Comparison of ENCODE assay signal across 10 cellular contexts in the genomic region with DNA sequence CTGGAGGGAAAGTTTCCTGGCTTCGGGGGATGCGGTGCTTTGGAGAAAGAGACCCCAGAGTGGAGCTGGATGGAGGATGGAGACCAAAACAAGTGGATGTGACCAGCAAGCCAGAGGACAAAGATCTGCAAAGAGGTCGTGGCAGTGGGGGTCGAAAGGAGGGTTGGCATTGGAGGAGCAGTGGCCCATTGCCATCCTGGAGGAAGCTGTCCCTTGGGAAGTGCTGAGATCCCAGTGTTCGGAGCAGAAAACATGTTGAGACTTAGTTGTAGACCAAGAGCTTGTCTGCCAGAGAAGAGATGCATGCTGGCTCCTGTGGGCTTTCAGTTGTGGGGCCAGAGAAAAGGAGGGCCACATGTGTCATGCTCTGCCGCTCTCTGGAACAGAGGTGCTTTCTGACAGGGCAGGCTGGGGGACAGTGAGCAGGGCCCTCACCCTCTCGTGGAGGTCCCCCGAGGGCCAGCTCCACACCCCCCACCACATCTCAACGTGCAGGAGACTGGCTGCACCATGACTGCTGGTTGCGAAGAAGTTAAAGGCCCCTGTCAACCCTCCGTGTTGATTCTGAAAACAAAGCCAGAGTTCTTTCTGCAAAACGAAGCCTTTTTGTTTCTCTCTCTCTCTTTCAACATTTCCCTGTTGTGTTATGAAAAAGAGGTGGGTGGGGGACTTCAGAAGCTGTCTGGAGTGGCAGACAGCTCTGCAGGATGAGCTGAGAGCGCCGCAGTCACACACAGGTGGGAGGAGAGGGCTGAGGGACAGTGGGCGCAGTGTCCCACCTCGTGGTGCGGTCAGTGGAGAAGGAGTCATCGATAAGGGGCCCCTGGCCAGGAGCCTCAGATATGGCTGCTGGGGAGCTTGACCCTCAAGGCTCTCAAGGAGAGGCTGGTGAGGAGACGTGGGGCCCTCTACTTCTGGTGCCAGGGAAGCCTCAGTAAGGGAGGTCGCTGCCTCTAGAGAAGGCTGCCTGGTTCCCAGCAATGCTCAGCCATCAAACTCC.
DNase-seq lines count a peak whose midpoint lies in the region; ATAC-seq lines count a peak whose summit lies in the region.
"Had no signal": no experiment of that assay in that cellular context is flagged by ENCODE, and none has a peak within 500 bp of the region (broad histone marks: within the 10 kb centered on the region; RNA-seq: fewer than 3 reads in every experiment).

No MANE protein-coding gene starts in this region.

- no peak overlapping the region for H3K27ac Mint-ChIP-seq in activated T-cell treated with anti-CD3 and anti-CD28 coated beads, Interleukin-2, amount 50 U/mL, for 72 hours
- peak overlapping the region; percentile 95 for H3K27ac Mint-ChIP-seq in stimulated activated naive B cell treated with anti-CD40 and anti-IgM and Interleukin-4, amounts not matched to agents 10 μg/mL and 1 μg/mL and 100 μg/mL, for 72 hours

- H3K9me3 Mint-ChIP-seq in activated T-cell treated with anti-CD3 and anti-CD28 coated beads, Interleukin-2, amount 50 U/mL, for 72 hours, result peaks cover 2 to 3% of the 10 kb centered on the region in 2 donors
- H3K9me3 Mint-ChIP-seq in stimulated activated naive B cell treated with anti-CD40 and anti-IgM and Interleukin-4, amounts not matched to agents 10 μg/mL and 1 μg/mL and 100 μg/mL, for 72 hours, result peaks cover 14% of the 10 kb centered on the region in 2 donors

- no peaks in the 10 kb centered on the region for H3K36me3 ChIP-seq in SJCRH30

- peaks cover 5 to 10% of the 10 kb centered on the region in 2 donors for H3K36me3 Mint-ChIP-seq in activated T-cell treated with anti-CD3 and anti-CD28 coated beads, Interleukin-2, amount 50 U/mL, for 72 hours (ENCODE audit: insufficient read depth in 2 of 2)
- peaks cover 18 to 22% of the 10 kb centered on the region in 2 donors for H3K36me3 Mint-ChIP-seq in stimulated activated naive B cell treated with anti-CD40 and anti-IgM and Interleukin-4, amounts not matched to agents 10 μg/mL and 1 μg/mL and 100 μg/mL, for 72 hours

- H3K27me3 ChIP-seq in SJCRH30, result peaks cover 6% of the 10 kb centered on the region; the same call in 1 of the 2 replicates

- peak; percentile 51 for ATAC-seq in HG02623 (IDR thresholded peaks at IDR 0.05; ENCODE audit: unreplicated experiment)
- ATAC-seq in activated T-cell treated with anti-CD3 and anti-CD28 coated beads, Interleukin-2, amount 50 U/mL, for 72 hours (replicated peaks in 1 of 2), result peak; percentile 86 to 87
- ATAC-seq in stimulated activated naive B cell treated with anti-CD40 and anti-IgM and Interleukin-4, amounts not matched to agents 10 μg/mL and 1 μg/mL and 100 μg/mL, for 72 hours (replicated peaks), result peak; percentile 89 to 91
- ATAC-seq: HCT116 had no signal

- no peaks in the 10 kb centered on the region for H3K4me1 ChIP-seq in SJCRH30

- H3K4me1 Mint-ChIP-seq in activated T-cell treated with anti-CD3 and anti-CD28 coated beads, Interleukin-2, amount 50 U/mL, for 72 hours (ENCODE audit: low read depth), result peaks cover 54% of the 10 kb centered on the region
- peaks cover 45 to 80% of the 10 kb centered on the region in 2 donors for H3K4me1 Mint-ChIP-seq in stimulated activated naive B cell treated with anti-CD40 and anti-IgM and Interleukin-4, amounts not matched to agents 10 μg/mL and 1 μg/mL and 100 μg/mL, for 72 hours

- peaks cover 69% of the 10 kb centered on the region for H3K27me3 Mint-ChIP-seq in activated T-cell treated with anti-CD3 and anti-CD28 coated beads, Interleukin-2, amount 50 U/mL, for 72 hours (ENCODE audit: low read depth)
- H3K27me3 Mint-ChIP-seq in stimulated activated naive B cell treated with anti-CD40 and anti-IgM and Interleukin-4, amounts not matched to agents 10 μg/mL and 1 μg/mL and 100 μg/mL, for 72 hours, result peaks cover 5 to 6% of the 10 kb centered on the region in 2 donors

- no peak overlapping the region for H3K4me3 ChIP-seq in SJCRH30

- DNase-seq in activated effector memory CD4-positive, alpha-beta T cell treated with anti-CD3 and anti-CD28 coated beads, Interleukin-2, amount 50 U/mL, for 16 hours, result peak; percentile 67
- DNase-seq in activated effector memory CD4-positive, alpha-beta T cell treated with Interleukin-2 at 50 U/mL for 16 hours, result no peak
- peak; percentile 47 to 54 for DNase-seq in activated T-cell treated with anti-CD3 and anti-CD28 coated beads, Interleukin-2, amount 50 U/mL, for 72 hours
- peak; percentile 60 for DNase-seq in stimulated activated naive B cell treated with anti-CD40 and anti-IgM and Interleukin-4, amounts not matched to agents 10 μg/mL and 1 μg/mL and 100 μg/mL, for 72 hours
- DNase-seq in SJCRH30 (no peak), amygdala (lab: John Stamatoyannopoulos, UW) (no peak), mucosa of gallbladder (ENCODE audit: low spot score) (no peak)
- DNase-seq: NCI-H226 had no signal

- no peak overlapping the region for H3K27ac ChIP-seq in SJCRH30

- no peaks in the 10 kb centered on the region for H3K9me3 ChIP-seq in SJCRH30 (replicated peaks)

- peak overlapping the region; percentile 27 to 66 for H3K4me3 Mint-ChIP-seq in activated T-cell treated with anti-CD3 and anti-CD28 coated beads, Interleukin-2, amount 50 U/mL, for 72 hours
- H3K4me3 Mint-ChIP-seq in stimulated activated naive B cell treated with anti-CD40 and anti-IgM and Interleukin-4, amounts not matched to agents 10 μg/mL and 1 μg/mL and 100 μg/mL, for 72 hours, result peak overlapping the region; percentile 51 to 68

Comparison
In these comparisons a context has a peak if more than half of its experiments do, and no peak if none do; other contexts are left out.
1. DNase-seq: peak in activated effector memory CD4-positive, alpha-beta T cell treated with anti-CD3 and anti-CD28 coated beads, Interleukin-2, amount 50 U/mL, for 16 hours (single experiment), activated T-cell treated with anti-CD3 and anti-CD28 coated beads, Interleukin-2, amount 50 U/mL, for 72 hours (2 of 2) and stimulated activated naive B cell treated with anti-CD40 and anti-IgM and Interleukin-4, amounts not matched to agents 10 μg/mL and 1 μg/mL and 100 μg/mL, for 72 hours (single experiment); none in activated effector memory CD4-positive, alpha-beta T cell treated with Interleukin-2 at 50 U/mL for 16 hours (single experiment), SJCRH30 (0 of 2), amygdala (0 of 56) and mucosa of gallbladder (single experiment).
2. Peak in every context shown above with its lines, with median percentiles within 50 percentile points of each other: ATAC-seq.